In the genomic region with DNA sequence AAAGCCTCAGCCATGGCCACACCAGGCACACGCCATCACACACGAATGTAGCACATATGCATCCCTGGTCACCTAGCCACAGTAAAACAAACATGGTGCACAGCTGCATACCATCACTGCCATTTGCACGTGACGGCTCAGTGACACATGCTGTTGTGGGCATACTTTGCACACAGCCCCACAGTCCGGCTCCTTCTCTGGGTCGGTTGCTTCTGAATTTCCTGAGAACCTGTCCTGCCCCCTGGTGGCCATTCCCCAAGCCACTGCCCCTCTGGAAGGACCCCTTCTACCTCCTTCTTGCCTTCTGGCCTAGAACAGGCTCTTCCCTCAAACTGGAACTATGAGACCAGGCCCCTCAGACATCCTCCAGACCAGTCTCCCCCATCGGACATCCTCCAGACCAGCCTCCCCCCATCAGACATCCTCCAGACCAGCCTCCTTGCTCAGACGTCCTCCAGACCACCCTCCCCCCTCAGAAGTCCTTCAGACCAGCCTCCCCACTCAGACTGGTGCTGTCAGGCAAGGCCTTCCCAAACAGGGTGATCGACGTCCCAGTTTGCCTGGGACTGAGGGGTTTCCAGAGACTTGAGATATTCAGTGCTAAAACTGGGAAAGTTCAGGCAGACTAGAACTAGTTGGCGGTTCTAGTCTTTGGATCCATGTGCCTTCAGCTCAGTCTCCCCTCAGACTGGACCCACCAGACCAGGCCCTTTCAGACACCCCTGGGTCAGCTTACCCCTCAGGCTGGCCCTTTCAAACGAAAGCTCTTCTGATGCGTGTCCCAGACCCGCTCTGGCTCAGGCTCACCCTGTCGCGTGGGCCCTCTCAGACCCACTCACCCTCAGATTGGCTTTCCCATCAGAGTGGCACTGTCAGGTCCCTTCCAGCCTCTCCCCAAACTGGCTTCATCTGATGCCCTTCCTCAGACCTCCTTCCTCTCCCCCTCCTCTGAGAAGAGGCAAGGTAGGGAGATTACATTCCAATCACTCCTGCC, we compare ENCODE assay signal across 8 cellular contexts. TPM values are rescaled to one million over a fixed set of nuclear protein-coding genes. Genes with fewer than 3 reads are reported as not detected.
DNase-seq lines count a peak whose midpoint lies in the region; ATAC-seq and TF ChIP-seq lines count a peak whose summit lies in the region.

No MANE protein-coding gene starts in this region.

- H3K4me3 Mint-ChIP-seq in CD14-positive monocyte = no peak overlapping the region
- no peak overlapping the region for H3K4me3 Mint-ChIP-seq in activated naive CD8-positive, alpha-beta T cell treated with anti-CD3 and anti-CD28 coated beads, Interleukin-2, amount 50 U/mL, for 24 hours

- H3K9me3 Mint-ChIP-seq in CD14-positive monocyte = no peaks in the 10 kb centered on the region
- no peaks in the 10 kb centered on the region for H3K9me3 Mint-ChIP-seq in activated naive CD8-positive, alpha-beta T cell treated with anti-CD3 and anti-CD28 coated beads, Interleukin-2, amount 50 U/mL, for 24 hours

- H3K27me3 ChIP-seq in Peyer's patch = no peaks in the 10 kb centered on the region

- H3K27me3 Mint-ChIP-seq in CD14-positive monocyte (ENCODE audit: low read depth in 3 of 3) = peaks cover 3 to 18% (median 13%) of the 10 kb centered on the region in 3 donors
- H3K27me3 Mint-ChIP-seq in activated naive CD8-positive, alpha-beta T cell treated with anti-CD3 and anti-CD28 coated beads, Interleukin-2, amount 50 U/mL, for 24 hours = peaks cover 21% of the 10 kb centered on the region

- no peak overlapping the region for H3K27ac Mint-ChIP-seq in CD14-positive monocyte
- no peak overlapping the region for H3K27ac Mint-ChIP-seq in activated naive CD8-positive, alpha-beta T cell treated with anti-CD3 and anti-CD28 coated beads, Interleukin-2, amount 50 U/mL, for 24 hours

- no peaks in the 10 kb centered on the region for H3K4me1 Mint-ChIP-seq in CD14-positive monocyte
- H3K4me1 Mint-ChIP-seq in activated naive CD8-positive, alpha-beta T cell treated with anti-CD3 and anti-CD28 coated beads, Interleukin-2, amount 50 U/mL, for 24 hours = no peaks in the 10 kb centered on the region

- no peaks in the 10 kb centered on the region for H3K36me3 Mint-ChIP-seq in CD14-positive monocyte
- H3K36me3 Mint-ChIP-seq in activated naive CD8-positive, alpha-beta T cell treated with anti-CD3 and anti-CD28 coated beads, Interleukin-2, amount 50 U/mL, for 24 hours (ENCODE audit: low read depth) = no peaks in the 10 kb centered on the region

- H3K36me3 ChIP-seq in Peyer's patch = no peaks in the 10 kb centered on the region

- intact Hi-C loops in CD14-positive monocyte (cut with micrococcal nuclease) = no loop called here
- intact Hi-C loops in left cardiac atrium (cut with DNase I) = loop anchor here in 1 of 2 donors (5.0 kb wide), 1 partner anchor 110 kb away; no protein-coding TSS in a partner anchor

- no peak overlapping the region for H3K27ac ChIP-seq in Peyer's patch

- TF ChIP-seq POLR2A in Peyer's patch (IDR thresholded peaks at IDR 0.05) = no peak

- ATAC-seq in HG03280 (IDR thresholded peaks at IDR 0.05; ENCODE audit: unreplicated experiment) (peak; percentile 48), left cardiac atrium (peak; percentile 46 to 76), GM21825 (IDR thresholded peaks at IDR 0.05; ENCODE audit: unreplicated experiment) (no peak)
- ATAC-seq in activated naive CD8-positive, alpha-beta T cell treated with anti-CD3 and anti-CD28 coated beads, Interleukin-2, amount 50 U/mL, for 24 hours = peak; percentile 50

- H3K9me3 ChIP-seq in Peyer's patch = no peaks in the 10 kb centered on the region

- DNase-seq in CD14-positive monocyte (ENCODE audit: low spot score) = peak; percentile 44
- DNase-seq in Peyer's patch = peak in 2 of 3 donors; percentile 70 to 73
- DNase-seq in activated naive CD8-positive, alpha-beta T cell treated with anti-CD3 and anti-CD28 coated beads, Interleukin-2, amount 50 U/mL, for 24 hours = peak; percentile 69
- DNase-seq in left cardiac atrium = peak; percentile 67
- DNase-seq in renal cortical epithelial cell (ENCODE audit: low read depth) = peak; percentile 43
- no peak for DNase-seq in epidermal melanocyte (ENCODE audit: insufficient read length, low spot score)

- no peaks in the 10 kb centered on the region for H3K4me1 ChIP-seq in Peyer's patch

- peak; percentile 53 for TF ChIP-seq CTCF in CD14-positive monocyte (IDR thresholded peaks at IDR 0.05)
- peak in 4 of 6 experiments; percentile 46 to 62 (median 53) for TF ChIP-seq CTCF in Peyer's patch (IDR thresholded peaks at IDR 0.05)

- no peak overlapping the region for H3K4me3 ChIP-seq in Peyer's patch

RNA-seq across cellular contexts. Expression of gene ENHO, which starts 24.3 kb away (rescaled TPM):
- 1 to 10 TPM; 2.3 to 3.2 TPM for polyA plus RNA-seq in CD14-positive monocyte
- total RNA-seq in Peyer's patch (1 to 10 TPM in 2 of 4 donors, not detected in 2; 1.8 to 3.3 TPM), left cardiac atrium (under 1 TPM; 0.56 to 0.60 TPM), renal cortical epithelial cell (0.30 TPM in 1 of 2 replicates, not detected in the other)

RNA-seq across cellular contexts. Expression of gene CNTFR, which starts 42.4 kb away (rescaled TPM):
- polyA plus RNA-seq in CD14-positive monocyte = not detected
- total RNA-seq in Peyer's patch = 10 to 100 TPM in 3 of 4 donors, 1 to 10 TPM in 1; 1.7 to 24.6 (median 15.6) TPM
- 10 to 100 TPM; 21.3 to 45.3 TPM for total RNA-seq in left cardiac atrium
- not detected in 2 replicates for total RNA-seq in renal cortical epithelial cell
